20 cellular contexts compared by ENCODE assay signal in genomic region chr1:160117300-160117699, GRCh38. TPM values are rescaled to one million over a fixed set of nuclear protein-coding genes. Genes with fewer than 3 reads are reported as not detected.
A peak's percentile ranks its signal among the peaks of the same experiment; 100 is the strongest.
DNase-seq lines count a peak whose midpoint lies in the region; ATAC-seq, FAIRE-seq and TF ChIP-seq lines count a peak whose summit lies in the region.
"Had no signal": no experiment of that assay in that cellular context is flagged by ENCODE, and none has a peak within 500 bp of the region (broad histone marks: within the 10 kb centered on the region; RNA-seq: fewer than 3 reads in every experiment).

No MANE protein-coding gene starts in this region.

- TF ChIP-seq RAD21 in HepG2 (CRISPR knock-in tag; IDR thresholded peaks at IDR 0.05), result no peak

- no peaks in the 10 kb centered on the region for H3K4me1 Mint-ChIP-seq in stimulated activated effector memory CD8-positive, alpha-beta T cell treated with anti-CD3 and anti-CD28 coated beads, Interleukin-12 subunit alpha, Interleukin-12 subunit beta, amount 100 ng/mL, for 72 hours
- H3K4me1 Mint-ChIP-seq: activated CD4-positive, alpha-beta T cell treated with anti-CD3 and anti-CD28 coated beads, Interleukin-2, amount 10 ng/mL, durations not matched to agents 24 days and 14 days; CD4-positive, alpha-beta memory T cell; central memory CD8-positive, alpha-beta T cell had no signal

- TF ChIP-seq CTCF in HepG2 (CRISPR knock-in tag; IDR thresholded peaks at IDR 0.05) (no peak), right lobe of liver (IDR thresholded peaks at IDR 0.05) (no peak), hepatocyte (IDR thresholded peaks at IDR 0.05; ENCODE audit: poor library complexity) (no peak)

- H3K9me2 ChIP-seq in hepatocyte (replicated peaks; ENCODE audit: insufficient read depth), result no peaks in the 10 kb centered on the region

- H3K4me1 ChIP-seq in HepG2 (ENCODE audit: insufficient read depth, low read length) (peaks cover 62% of the 10 kb centered on the region), right lobe of liver (no peaks in the 10 kb centered on the region), hepatocyte (ENCODE audit: insufficient read depth) (peaks cover 38% of the 10 kb centered on the region), rectal smooth muscle tissue (ENCODE audit: control insufficient read depth, insufficient read depth, low read length) (peaks cover 19% of the 10 kb centered on the region)
- H3K4me1 ChIP-seq: prostate gland had no signal

- H3K4me2 ChIP-seq in HepG2 (ENCODE audit: low read depth, low read length) (no peak overlapping the region), hepatocyte (peak overlapping the region; percentile 65)

- H3K79me2 ChIP-seq in HepG2 (ENCODE audit: insufficient read depth, low read length) (no peaks in the 10 kb centered on the region), hepatocyte (no peaks in the 10 kb centered on the region)

- POLR2A ChIA-PET in HepG2 (lab: Yijun Ruan, JAX), result no interaction called here

- no peaks in the 10 kb centered on the region for H3K36me3 ChIP-seq in HepG2 (replicated peaks in 1 of 2; ENCODE audit: control insufficient read depth in 1 of 2, insufficient read depth in 2 of 2, low read length in 2 of 2)
- H3K36me3 ChIP-seq in right lobe of liver, result no peaks in the 10 kb centered on the region
- H3K36me3 ChIP-seq in hepatocyte (replicated peaks; ENCODE audit: insufficient read depth, low read depth), result no peaks in the 10 kb centered on the region
- H3K36me3 ChIP-seq in rectal smooth muscle tissue (ENCODE audit: control insufficient read depth, insufficient read depth, low read length), result peaks cover 3% of the 10 kb centered on the region
- H3K36me3 ChIP-seq: prostate gland, upper lobe of left lung had no signal

- in situ Hi-C loops in HepG2 (cut with HindIII; ENCODE audit: extremely low pct_ligation_motif_present, low pct_unique_long_range_greater_than_20kb), result no loop called here

- no peaks in the 10 kb centered on the region for H4K20me1 ChIP-seq in HepG2 (ENCODE audit: insufficient read depth, low read length)
- no peaks in the 10 kb centered on the region for H4K20me1 ChIP-seq in hepatocyte (ENCODE audit: insufficient read depth, poor library complexity, severe bottlenecking)

- intact Hi-C loops in HepG2 (cut with micrococcal nuclease; ENCODE audit: unreplicated experiment) (no loop called here), right lobe of liver (cut with DNase I) (loop anchor here in 1 of 2 donors (10.0 kb wide), 1 partner anchor 58 kb away; no protein-coding TSS in a partner anchor)

- no peak for FAIRE-seq in HepG2 (lab: Jason Lieb, UNC)

- TF ChIP-seq POLR2A in HepG2 (IDR thresholded peaks at IDR 0.05; ENCODE audit: insufficient read depth in 1 of 2, low read depth in 2 of 2, low read length in 2 of 2) (no peak), right lobe of liver (IDR thresholded peaks at IDR 0.05) (no peak)

- DNase-seq in HepG2 (ENCODE audit: low spot score) (no peak), right lobe of liver (no peak), hepatocyte (ENCODE audit: low spot score) (no peak), SKM-1 treated with dmso at 0.1 percent for 144 hours (lab: John Stamatoyannopoulos, UW; ENCODE audit: unreplicated experiment) (no peak), NCI-H1436 (lab: John Stamatoyannopoulos, UW) (no peak)
- DNase-seq in stimulated activated CD4-positive, alpha-beta T cell treated with anti-CD3 and anti-CD28 coated beads, Interleukin-2, amount 100 ng/mL, for 48 hours, result no peak
- no peak for DNase-seq in stimulated activated effector memory CD8-positive, alpha-beta T cell treated with anti-CD3 and anti-CD28 coated beads, Interleukin-12 subunit alpha, Interleukin-12 subunit beta, amount 100 ng/mL, for 72 hours (ENCODE audit: low spot score in 2 of 2)
- DNase-seq: activated CD4-positive, alpha-beta T cell treated with anti-CD3 and anti-CD28 coated beads, Interleukin-2, amount 10 ng/mL, durations not matched to agents 24 days and 14 days; activated naive CD4-positive, alpha-beta T cell treated with anti-CD3 and anti-CD28 coated beads, Interleukin-2, amount 50 U/mL, for 16 hours; CD4-positive, alpha-beta memory T cell; DND-41; NCI-H226; stimulated activated CD4-positive, alpha-beta T cell treated with anti-CD3 and anti-CD28 coated beads, Interleukin-1b, Interleukin-23, amount 100 ng/mL, for 48 hours; T1000 had no signal

- H3K9me3 ChIP-seq in HepG2 (ENCODE audit: low read length) (no peaks in the 10 kb centered on the region), right lobe of liver (no peaks in the 10 kb centered on the region), hepatocyte (ENCODE audit: low read depth) (no peaks in the 10 kb centered on the region)
- H3K9me3 ChIP-seq: prostate gland, upper lobe of left lung had no signal

- H3K27me3 ChIP-seq in HepG2 (ENCODE audit: control insufficient read depth in 1 of 2, insufficient read depth in 2 of 2, low read length in 2 of 2) (no peaks in the 10 kb centered on the region; a peak in 2 of 5 replicates), right lobe of liver (no peaks in the 10 kb centered on the region), hepatocyte (no peaks in the 10 kb centered on the region), rectal smooth muscle tissue (ENCODE audit: control insufficient read depth, insufficient read depth, low read length) (no peaks in the 10 kb centered on the region)
- H3K27me3 ChIP-seq: upper lobe of left lung had no signal

- CTCF ChIA-PET in HepG2 (lab: Yijun Ruan, JAX; ENCODE audit: low intra/inter-chr PET ratio, low total read pairs), result no interaction called here

- H3K9ac ChIP-seq in HepG2 (ENCODE audit: insufficient read depth, low read depth, low read length), result no peak overlapping the region
- no peak overlapping the region for H3K9ac ChIP-seq in rectal smooth muscle tissue (ENCODE audit: low read length)

- TF ChIP-seq EP300 in HepG2 (IDR thresholded peaks at IDR 0.05; ENCODE audit: low read depth in 2 of 2, low read length in 2 of 2) (no peak), HepG2 (CRISPR knock-in tag; IDR thresholded peaks at IDR 0.05; ENCODE audit: borderline replicate concordance) (no peak)

- H2AFZ ChIP-seq in HepG2 (ENCODE audit: low read length) (no peak overlapping the region), hepatocyte (no peak overlapping the region)

- 0% methylated on average over 1 of the region's 1 CpG for WGBS in HepG2 (ENCODE audit: low lambda C conversion rate)
- WGBS in right lobe of liver (ENCODE audit: insufficient coverage, low coverage, low lambda C conversion rate, missing lambda C conversion rate), result 0% methylated on average over 1 of the region's 1 CpG
- 29% methylated on average over 1 of the region's 1 CpG for WGBS in hepatocyte (ENCODE audit: low lambda C conversion rate, missing lambda C conversion rate)

- H3K36me3 Mint-ChIP-seq in stimulated activated effector memory CD8-positive, alpha-beta T cell treated with anti-CD3 and anti-CD28 coated beads, Interleukin-12 subunit alpha, Interleukin-12 subunit beta, amount 100 ng/mL, for 72 hours, result no peaks in the 10 kb centered on the region
- H3K36me3 Mint-ChIP-seq: CD4-positive, alpha-beta memory T cell had no signal

- no TSS peak for BruUV-seq in HepG2 (replicated peaks; lab: Mats Ljungman, UMichigan)

- no peak overlapping the region for H3K27ac Mint-ChIP-seq in stimulated activated effector memory CD8-positive, alpha-beta T cell treated with anti-CD3 and anti-CD28 coated beads, Interleukin-12 subunit alpha, Interleukin-12 subunit beta, amount 100 ng/mL, for 72 hours
- H3K27ac Mint-ChIP-seq: activated CD4-positive, alpha-beta T cell treated with anti-CD3 and anti-CD28 coated beads, Interleukin-2, amount 10 ng/mL, durations not matched to agents 24 days and 14 days had no signal

- H3K4me3 ChIP-seq in HepG2 (replicated peaks in 1 of 3; ENCODE audit: insufficient read depth in 1 of 3, low read depth in 2 of 3, low read length in 3 of 3) (no peak overlapping the region), right lobe of liver (no peak overlapping the region), hepatocyte (no peak overlapping the region), rectal smooth muscle tissue (ENCODE audit: low read length) (peak overlapping the region; percentile 55)

- H3K9me3 Mint-ChIP-seq in stimulated activated effector memory CD8-positive, alpha-beta T cell treated with anti-CD3 and anti-CD28 coated beads, Interleukin-12 subunit alpha, Interleukin-12 subunit beta, amount 100 ng/mL, for 72 hours, result no peaks in the 10 kb centered on the region
- H3K9me3 Mint-ChIP-seq: activated CD4-positive, alpha-beta T cell treated with anti-CD3 and anti-CD28 coated beads, Interleukin-2, amount 10 ng/mL, durations not matched to agents 24 days and 14 days; CD4-positive, alpha-beta memory T cell; central memory CD8-positive, alpha-beta T cell had no signal

- H3K27ac ChIP-seq in HepG2 (ENCODE audit: extremely low read length, insufficient read depth, low read length) (no peak overlapping the region), right lobe of liver (no peak overlapping the region), hepatocyte (peak overlapping the region; percentile 9), rectal smooth muscle tissue (ENCODE audit: low read depth, low read length) (peak overlapping the region; percentile 95)
- H3K27ac ChIP-seq: upper lobe of left lung had no signal

- ATAC-seq in HepG2 (no peak), right lobe of liver (no peak)
- ATAC-seq in stimulated activated effector memory CD8-positive, alpha-beta T cell treated with anti-CD3 and anti-CD28 coated beads, Interleukin-12 subunit alpha, Interleukin-12 subunit beta, amount 100 ng/mL, for 72 hours, result no peak

- no peak overlapping the region for H3K4me3 Mint-ChIP-seq in stimulated activated effector memory CD8-positive, alpha-beta T cell treated with anti-CD3 and anti-CD28 coated beads, Interleukin-12 subunit alpha, Interleukin-12 subunit beta, amount 100 ng/mL, for 72 hours
- H3K4me3 Mint-ChIP-seq: activated CD4-positive, alpha-beta T cell treated with anti-CD3 and anti-CD28 coated beads, Interleukin-2, amount 10 ng/mL, durations not matched to agents 24 days and 14 days; CD4-positive, alpha-beta memory T cell; central memory CD8-positive, alpha-beta T cell had no signal

RNA-seq across cellular contexts. Expression of gene ATP1A2, which starts 1.7 kb away (rescaled TPM):
- not detected in 2 replicates for total RNA-seq in HepG2 (2016; rRNA removed; fragmentation: Illumina TruSeq; extraction: Trizol)
- total RNA-seq in HepG2 (2016; cell fraction: cytosol; rRNA removed; fragmentation: Illumina TruSeq; extraction: Trizol; ENCODE audit: low read depth), result not detected in 2 replicates
- 0.02 TPM in 1 of 2 replicates, not detected in the other for total RNA-seq in HepG2 (2016; cell fraction: insoluble cytoplasmic fraction; rRNA removed; fragmentation: Illumina TruSeq; extraction: Trizol)
- 0.03 TPM in 1 of 2 replicates, not detected in the other for total RNA-seq in HepG2 (2016; cell fraction: membrane; rRNA removed; fragmentation: Illumina TruSeq; extraction: Trizol)
- total RNA-seq in HepG2 (2016; cell fraction: nucleus; rRNA removed; fragmentation: Illumina TruSeq; extraction: Trizol), result not detected in 2 replicates
- polyA plus RNA-seq in HepG2 (2011; rRNA removed), result 0.16 TPM in 2 replicates
- polyA plus RNA-seq in HepG2 (2011; cell fraction: cytosol; rRNA removed), result 0.04 and 0.16 TPM in 2 replicates
- 0.50 and 1.3 TPM in 2 replicates for polyA plus RNA-seq in HepG2 (2011; cell fraction: nucleus; rRNA removed)
- 0.16 and 0.95 TPM in 2 replicates for polyA plus RNA-seq in HepG2 (2012)
- polyA plus RNA-seq in HepG2 (2016; cell fraction: cytosol; fragmentation: Illumina TruSeq; extraction: Trizol; ENCODE audit: low read depth), result not detected in 2 replicates
- not detected in 2 replicates for polyA plus RNA-seq in HepG2 (2016; cell fraction: insoluble cytoplasmic fraction; fragmentation: Illumina TruSeq; extraction: Trizol; ENCODE audit: low read depth)
- not detected in 2 replicates for polyA plus RNA-seq in HepG2 (2016; cell fraction: membrane; fragmentation: Illumina TruSeq; extraction: Trizol; ENCODE audit: low read depth)
- polyA plus RNA-seq in HepG2 (2016; cell fraction: nucleus; fragmentation: Illumina TruSeq; extraction: Trizol; ENCODE audit: insufficient read depth, low read depth), result not detected in 2 replicates
- 0.07 and 0.44 TPM in 2 replicates for polyA minus RNA-seq in HepG2 (2011; rRNA and poly(A)+ RNA removed; ENCODE audit: low replicate concordance)
- 0.18 and 0.79 TPM in 2 replicates for polyA minus RNA-seq in HepG2 (2011; cell fraction: cytosol; rRNA and poly(A)+ RNA removed)
- 0.26 and 0.37 TPM in 2 replicates for polyA minus RNA-seq in HepG2 (2011; cell fraction: nucleus; rRNA and poly(A)+ RNA removed)
- 1 to 10 TPM in 1 of 6 experiments, under 1 TPM in 5; 0.22 to 1.7 (median 0.36) TPM for total RNA-seq in right lobe of liver
- 2.9 and 4.7 TPM in 2 replicates for total RNA-seq in hepatocyte
- 0.80 and 1.5 TPM in 2 replicates for polyA plus RNA-seq in hepatocyte
- total RNA-seq: activated CD4-positive, alpha-beta T cell treated with anti-CD3 and anti-CD28 coated beads, Interleukin-2, amount 10 ng/mL, durations not matched to agents 24 days and 14 days; CD4-positive, alpha-beta memory T cell; SK-MEL-5 had no signal
- polyA plus RNA-seq: CD4-positive, alpha-beta memory T cell had no signal

RNA-seq across cellular contexts. Expression of gene IGSF8, which starts 18.9 kb away (rescaled TPM):
- total RNA-seq in HepG2 (2016; rRNA removed; fragmentation: Illumina TruSeq; extraction: Trizol) (8.0 and 24.0 TPM in 2 replicates), right lobe of liver (10 to 100 TPM; 27.5 to 45.7 (median 29.4) TPM), hepatocyte (26.0 and 36.8 TPM in 2 replicates)
- total RNA-seq in HepG2 (2016; cell fraction: cytosol; rRNA removed; fragmentation: Illumina TruSeq; extraction: Trizol; ENCODE audit: low read depth), result 1.8 and 1.9 TPM in 2 replicates
- total RNA-seq in HepG2 (2016; cell fraction: insoluble cytoplasmic fraction; rRNA removed; fragmentation: Illumina TruSeq; extraction: Trizol), result 7.7 and 25.9 TPM in 2 replicates
- 3.4 and 4.0 TPM in 2 replicates for total RNA-seq in HepG2 (2016; cell fraction: membrane; rRNA removed; fragmentation: Illumina TruSeq; extraction: Trizol)
- total RNA-seq in HepG2 (2016; cell fraction: nucleus; rRNA removed; fragmentation: Illumina TruSeq; extraction: Trizol), result 24.1 and 29.5 TPM in 2 replicates
- polyA plus RNA-seq in HepG2 (2011; rRNA removed) (41.0 and 52.1 TPM in 2 replicates), hepatocyte (39.3 and 54.1 TPM in 2 replicates)
- polyA plus RNA-seq in HepG2 (2011; cell fraction: cytosol; rRNA removed), result 36.7 and 58.5 TPM in 2 replicates
- 81.8 and 93.4 TPM in 2 replicates for polyA plus RNA-seq in HepG2 (2011; cell fraction: nucleus; rRNA removed)
- 24.4 and 32.1 TPM in 2 replicates for polyA plus RNA-seq in HepG2 (2012)
- 1.6 and 1.8 TPM in 2 replicates for polyA plus RNA-seq in HepG2 (2016; cell fraction: cytosol; fragmentation: Illumina TruSeq; extraction: Trizol; ENCODE audit: low read depth)
- polyA plus RNA-seq in HepG2 (2016; cell fraction: insoluble cytoplasmic fraction; fragmentation: Illumina TruSeq; extraction: Trizol; ENCODE audit: low read depth), result 7.6 and 8.9 TPM in 2 replicates
- 2.6 and 3.2 TPM in 2 replicates for polyA plus RNA-seq in HepG2 (2016; cell fraction: membrane; fragmentation: Illumina TruSeq; extraction: Trizol; ENCODE audit: low read depth)
- 46.1 TPM in 2 replicates for polyA plus RNA-seq in HepG2 (2016; cell fraction: nucleus; fragmentation: Illumina TruSeq; extraction: Trizol; ENCODE audit: insufficient read depth, low read depth)
- 27.5 and 60.2 TPM in 2 replicates for polyA minus RNA-seq in HepG2 (2011; rRNA and poly(A)+ RNA removed; ENCODE audit: low replicate concordance)
- polyA minus RNA-seq in HepG2 (2011; cell fraction: cytosol; rRNA and poly(A)+ RNA removed), result 25.5 and 26.7 TPM in 2 replicates
- 11.6 and 14.0 TPM in 2 replicates for polyA minus RNA-seq in HepG2 (2011; cell fraction: nucleus; rRNA and poly(A)+ RNA removed)

RNA-seq across cellular contexts. Expression of gene ATP1A4, which starts 34.1 kb away (rescaled TPM):
- not detected in 2 replicates for total RNA-seq in HepG2 (2016; rRNA removed; fragmentation: Illumina TruSeq; extraction: Trizol)
- total RNA-seq in HepG2 (2016; cell fraction: cytosol; rRNA removed; fragmentation: Illumina TruSeq; extraction: Trizol; ENCODE audit: low read depth), result not detected in 2 replicates
- total RNA-seq in HepG2 (2016; cell fraction: insoluble cytoplasmic fraction; rRNA removed; fragmentation: Illumina TruSeq; extraction: Trizol), result not detected in 2 replicates
- total RNA-seq in HepG2 (2016; cell fraction: membrane; rRNA removed; fragmentation: Illumina TruSeq; extraction: Trizol), result not detected in 2 replicates
- total RNA-seq in HepG2 (2016; cell fraction: nucleus; rRNA removed; fragmentation: Illumina TruSeq; extraction: Trizol), result not detected in 2 replicates
- polyA plus RNA-seq in HepG2 (2011; rRNA removed), result not detected in 2 replicates
- not detected in 2 replicates for polyA plus RNA-seq in HepG2 (2011; cell fraction: cytosol; rRNA removed)
- not detected in 2 replicates for polyA plus RNA-seq in HepG2 (2011; cell fraction: nucleus; rRNA removed)
- polyA plus RNA-seq in HepG2 (2012), result not detected in 2 replicates
- not detected in 2 replicates for polyA plus RNA-seq in HepG2 (2016; cell fraction: cytosol; fragmentation: Illumina TruSeq; extraction: Trizol; ENCODE audit: low read depth)
- polyA plus RNA-seq in HepG2 (2016; cell fraction: insoluble cytoplasmic fraction; fragmentation: Illumina TruSeq; extraction: Trizol; ENCODE audit: low read depth), result not detected in 2 replicates
- polyA plus RNA-seq in HepG2 (2016; cell fraction: membrane; fragmentation: Illumina TruSeq; extraction: Trizol; ENCODE audit: low read depth), result not detected in 2 replicates
- not detected in 2 replicates for polyA plus RNA-seq in HepG2 (2016; cell fraction: nucleus; fragmentation: Illumina TruSeq; extraction: Trizol; ENCODE audit: insufficient read depth, low read depth)
- not detected in 2 replicates for polyA minus RNA-seq in HepG2 (2011; rRNA and poly(A)+ RNA removed; ENCODE audit: low replicate concordance)
- not detected in 2 replicates for polyA minus RNA-seq in HepG2 (2011; cell fraction: cytosol; rRNA and poly(A)+ RNA removed)
- not detected in 2 replicates for polyA minus RNA-seq in HepG2 (2011; cell fraction: nucleus; rRNA and poly(A)+ RNA removed)
- total RNA-seq in right lobe of liver, result not detected
- 0.68 and 4.4 TPM in 2 replicates for total RNA-seq in hepatocyte
- polyA plus RNA-seq in hepatocyte, result 0.45 and 2.2 TPM in 2 replicates
- total RNA-seq: activated CD4-positive, alpha-beta T cell treated with anti-CD3 and anti-CD28 coated beads, Interleukin-2, amount 10 ng/mL, durations not matched to agents 24 days and 14 days; CD4-positive, alpha-beta memory T cell; kidney epithelial cell; SK-MEL-5 had no signal
- polyA plus RNA-seq: CD4-positive, alpha-beta memory T cell had no signal

RNA-seq across cellular contexts. Expression of gene KCNJ9, which starts 36.0 kb away (rescaled TPM):
- not detected in 2 replicates for total RNA-seq in HepG2 (2016; rRNA removed; fragmentation: Illumina TruSeq; extraction: Trizol)
- not detected in 2 replicates for total RNA-seq in HepG2 (2016; cell fraction: cytosol; rRNA removed; fragmentation: Illumina TruSeq; extraction: Trizol; ENCODE audit: low read depth)
- not detected in 2 replicates for total RNA-seq in HepG2 (2016; cell fraction: insoluble cytoplasmic fraction; rRNA removed; fragmentation: Illumina TruSeq; extraction: Trizol)
- not detected in 2 replicates for total RNA-seq in HepG2 (2016; cell fraction: membrane; rRNA removed; fragmentation: Illumina TruSeq; extraction: Trizol)
- not detected in 2 replicates for total RNA-seq in HepG2 (2016; cell fraction: nucleus; rRNA removed; fragmentation: Illumina TruSeq; extraction: Trizol)
- not detected in 2 replicates for polyA plus RNA-seq in HepG2 (2011; rRNA removed)
- polyA plus RNA-seq in HepG2 (2011; cell fraction: cytosol; rRNA removed), result 0.01 TPM in 1 of 2 replicates, not detected in the other
- 0.03 and 0.06 TPM in 2 replicates for polyA plus RNA-seq in HepG2 (2011; cell fraction: nucleus; rRNA removed)
- polyA plus RNA-seq in HepG2 (2012), result not detected in 2 replicates
- polyA plus RNA-seq in HepG2 (2016; cell fraction: cytosol; fragmentation: Illumina TruSeq; extraction: Trizol; ENCODE audit: low read depth), result not detected in 2 replicates
- polyA plus RNA-seq in HepG2 (2016; cell fraction: insoluble cytoplasmic fraction; fragmentation: Illumina TruSeq; extraction: Trizol; ENCODE audit: low read depth), result not detected in 2 replicates
- polyA plus RNA-seq in HepG2 (2016; cell fraction: membrane; fragmentation: Illumina TruSeq; extraction: Trizol; ENCODE audit: low read depth), result not detected in 2 replicates
- polyA plus RNA-seq in HepG2 (2016; cell fraction: nucleus; fragmentation: Illumina TruSeq; extraction: Trizol; ENCODE audit: insufficient read depth, low read depth), result not detected in 2 replicates
- polyA minus RNA-seq in HepG2 (2011; rRNA and poly(A)+ RNA removed; ENCODE audit: low replicate concordance), result not detected in 2 replicates
- not detected in 2 replicates for polyA minus RNA-seq in HepG2 (2011; cell fraction: cytosol; rRNA and poly(A)+ RNA removed)
- not detected in 2 replicates for polyA minus RNA-seq in HepG2 (2011; cell fraction: nucleus; rRNA and poly(A)+ RNA removed)
- not detected for total RNA-seq in right lobe of liver
- not detected in 2 replicates for total RNA-seq in hepatocyte
- polyA plus RNA-seq in hepatocyte, result not detected in 2 replicates
- total RNA-seq: activated CD4-positive, alpha-beta T cell treated with anti-CD3 and anti-CD28 coated beads, Interleukin-2, amount 10 ng/mL, durations not matched to agents 24 days and 14 days; CD4-positive, alpha-beta memory T cell; kidney epithelial cell; SK-MEL-5; upper lobe of left lung had no signal
- polyA plus RNA-seq: CD4-positive, alpha-beta memory T cell had no signal

RNA-seq across cellular contexts. Expression of gene KCNJ10, which starts 47.3 kb away (rescaled TPM):
- 4.1 and 4.4 TPM in 2 replicates for total RNA-seq in HepG2 (2016; rRNA removed; fragmentation: Illumina TruSeq; extraction: Trizol)
- total RNA-seq in HepG2 (2016; cell fraction: cytosol; rRNA removed; fragmentation: Illumina TruSeq; extraction: Trizol; ENCODE audit: low read depth), result 1.3 and 1.6 TPM in 2 replicates
- 3.2 and 4.0 TPM in 2 replicates for total RNA-seq in HepG2 (2016; cell fraction: insoluble cytoplasmic fraction; rRNA removed; fragmentation: Illumina TruSeq; extraction: Trizol)
- total RNA-seq in HepG2 (2016; cell fraction: membrane; rRNA removed; fragmentation: Illumina TruSeq; extraction: Trizol), result 3.8 and 4.4 TPM in 2 replicates
- total RNA-seq in HepG2 (2016; cell fraction: nucleus; rRNA removed; fragmentation: Illumina TruSeq; extraction: Trizol), result 8.4 and 9.2 TPM in 2 replicates
- 9.9 and 10.3 TPM in 2 replicates for polyA plus RNA-seq in HepG2 (2011; rRNA removed)
- 5.4 and 7.7 TPM in 2 replicates for polyA plus RNA-seq in HepG2 (2011; cell fraction: cytosol; rRNA removed)
- polyA plus RNA-seq in HepG2 (2011; cell fraction: nucleus; rRNA removed), result 16.5 and 20.7 TPM in 2 replicates
- polyA plus RNA-seq in HepG2 (2012), result 3.2 and 4.8 TPM in 2 replicates
- polyA plus RNA-seq in HepG2 (2016; cell fraction: cytosol; fragmentation: Illumina TruSeq; extraction: Trizol; ENCODE audit: low read depth), result 1.4 and 1.8 TPM in 2 replicates
- 6.3 and 7.5 TPM in 2 replicates for polyA plus RNA-seq in HepG2 (2016; cell fraction: insoluble cytoplasmic fraction; fragmentation: Illumina TruSeq; extraction: Trizol; ENCODE audit: low read depth)
- 3.7 and 3.9 TPM in 2 replicates for polyA plus RNA-seq in HepG2 (2016; cell fraction: membrane; fragmentation: Illumina TruSeq; extraction: Trizol; ENCODE audit: low read depth)
- polyA plus RNA-seq in HepG2 (2016; cell fraction: nucleus; fragmentation: Illumina TruSeq; extraction: Trizol; ENCODE audit: insufficient read depth, low read depth), result 20.4 and 22.0 TPM in 2 replicates
- polyA minus RNA-seq in HepG2 (2011; rRNA and poly(A)+ RNA removed; ENCODE audit: low replicate concordance), result 34.8 TPM in 1 of 2 replicates, not detected in the other
- 4.8 and 5.5 TPM in 2 replicates for polyA minus RNA-seq in HepG2 (2011; cell fraction: cytosol; rRNA and poly(A)+ RNA removed)
- 6.7 and 8.1 TPM in 2 replicates for polyA minus RNA-seq in HepG2 (2011; cell fraction: nucleus; rRNA and poly(A)+ RNA removed)
- 1 to 10 TPM in 2 of 6 experiments, under 1 TPM in 3, not detected in 1; 0.23 to 3.1 (median 0.31) TPM for total RNA-seq in right lobe of liver
- total RNA-seq in hepatocyte, result not detected in 2 replicates
- not detected in 2 replicates for polyA plus RNA-seq in hepatocyte
- total RNA-seq: activated CD4-positive, alpha-beta T cell treated with anti-CD3 and anti-CD28 coated beads, Interleukin-2, amount 10 ng/mL, durations not matched to agents 24 days and 14 days; CD4-positive, alpha-beta memory T cell; prostate gland had no signal

Comparison
In these comparisons a context has a peak if more than half of its experiments do, and no peak if none do; other contexts are left out.
1. H3K27ac ChIP-seq: peak in hepatocyte (single experiment) and rectal smooth muscle tissue (single experiment); none in HepG2 (single experiment) and right lobe of liver (0 of 3).